ENCODE assay signal across 24 cellular contexts in genomic region chr22:49271369-49271727, GRCh38.
DNase-seq lines count a peak whose midpoint lies in the region; ATAC-seq, FAIRE-seq and TF ChIP-seq lines count a peak whose summit lies in the region.
"Had no signal": no experiment of that assay in that cellular context is flagged by ENCODE, and none has a peak within 500 bp of the region (broad histone marks: within the 10 kb centered on the region; RNA-seq: fewer than 3 reads in every experiment).

No MANE protein-coding gene starts in this region.

- H3K4me2 ChIP-seq in K562 (ENCODE audit: insufficient read depth, low read length) = no peak overlapping the region
- H3K4me2 ChIP-seq: BLaER1 treated with 17β-estradiol and CSF1 and Interleukin-3, amounts not matched to agents 10 nM and 100 nM had no signal

- no peak for ATAC-seq in K562
- ATAC-seq in HG02610 (IDR thresholded peaks at IDR 0.05; ENCODE audit: unreplicated experiment) = no peak
- ATAC-seq: CD8-positive, alpha-beta T cell; GM12878 had no signal

- TF ChIP-seq POLR2A in K562 (conservative IDR thresholded peaks at IDR 0.05) = no peak

- H4K20me1 ChIP-seq in K562 (replicated peaks; ENCODE audit: control insufficient read depth, insufficient read depth, low read length) = no peaks in the 10 kb centered on the region

- no peak for TF ChIP-seq EP300 in K562 (IDR thresholded peaks at IDR 0.05; ENCODE audit: low read length)

- no peaks in the 10 kb centered on the region for H3K79me2 ChIP-seq in K562 (ENCODE audit: control insufficient read depth, insufficient read depth, low read length)

- no peaks in the 10 kb centered on the region for H3K4me1 ChIP-seq in K562 (replicated peaks in 1 of 2; ENCODE audit: control insufficient read depth in 2 of 2, insufficient read depth in 2 of 2, low read length in 2 of 2)
- H3K4me1 ChIP-seq in endodermal cell (ENCODE audit: control insufficient read depth, insufficient read depth, low read length) = no peaks in the 10 kb centered on the region
- no peaks in the 10 kb centered on the region for H3K4me1 ChIP-seq in effector memory CD4-positive, alpha-beta T cell (ENCODE audit: control insufficient read depth, insufficient read depth, low read length, poor library complexity, severe bottlenecking)
- H3K4me1 ChIP-seq: Caco-2 had no signal

- intact Hi-C loops in K562 (cut with micrococcal nuclease) = no loop called here

- BruUV-seq in K562 (replicated peaks; lab: Mats Ljungman, UMichigan) = no TSS peak

- no peak overlapping the region for H2AFZ ChIP-seq in K562 (ENCODE audit: low read depth, low read length)

- H3K4me3 Mint-ChIP-seq in endodermal cell (no peak overlapping the region), osteocyte (ENCODE audit: unreplicated experiment) (no peak overlapping the region)
- H3K4me3 Mint-ChIP-seq: B cell; CD4-positive, alpha-beta T cell; CD8-positive, alpha-beta T cell had no signal

- H3K27ac ChIP-seq in K562 (ENCODE audit: extremely low read depth, low read depth, low read length) (no peak overlapping the region), coronary artery (no peak overlapping the region), endodermal cell (ENCODE audit: low read depth, low read length) (no peak overlapping the region)
- no peak overlapping the region for H3K27ac ChIP-seq in effector memory CD4-positive, alpha-beta T cell (ENCODE audit: insufficient read depth, low read length, poor library complexity, severe bottlenecking)
- H3K27ac ChIP-seq: BLaER1 treated with 17β-estradiol and CSF1 and Interleukin-3, amounts not matched to agents 10 nM and 100 nM; C4-2B had no signal

- H3K4me3 ChIP-seq in K562 = no peak overlapping the region
- no peak overlapping the region for H3K4me3 ChIP-seq in coronary artery
- H3K4me3 ChIP-seq in endodermal cell (ENCODE audit: low read length) = no peak overlapping the region
- H3K4me3 ChIP-seq in effector memory CD4-positive, alpha-beta T cell (ENCODE audit: insufficient read depth, low read depth, low read length, poor library complexity, severe bottlenecking) = no peak overlapping the region
- H3K4me3 ChIP-seq: BLaER1 treated with 17β-estradiol and CSF1 and Interleukin-3, amounts not matched to agents 10 nM and 100 nM; GM12878 had no signal

- in situ Hi-C loops in K562 (cut with MboI) = no loop called here
- in situ Hi-C loops in G401 (cut with HindIII; ENCODE audit: low sequenced_read_pairs) = no loop called here

- H3K9me3 ChIP-seq in K562 (replicated peaks; ENCODE audit: control insufficient read depth, insufficient read depth, low read depth, low read length) (no peaks in the 10 kb centered on the region), endodermal cell (ENCODE audit: control insufficient read depth, low read length) (no peaks in the 10 kb centered on the region)
- H3K9me3 ChIP-seq in effector memory CD4-positive, alpha-beta T cell (ENCODE audit: control insufficient read depth, low read length) = no peaks in the 10 kb centered on the region
- H3K9me3 ChIP-seq: BLaER1 treated with 17β-estradiol and CSF1 and Interleukin-3, amounts not matched to agents 10 nM and 100 nM; Caco-2 had no signal

- H3K9me3 Mint-ChIP-seq in endodermal cell (no peaks in the 10 kb centered on the region), osteocyte (ENCODE audit: unreplicated experiment) (no peaks in the 10 kb centered on the region)
- H3K9me3 Mint-ChIP-seq: CD4-positive, alpha-beta T cell; CD8-positive, alpha-beta T cell had no signal

- H3K36me3 Mint-ChIP-seq in endodermal cell (ENCODE audit: low read depth) = peaks cover 1% of the 10 kb centered on the region
- H3K36me3 Mint-ChIP-seq in osteocyte (ENCODE audit: unreplicated experiment) = no peaks in the 10 kb centered on the region
- H3K36me3 Mint-ChIP-seq: CD8-positive, alpha-beta T cell had no signal

- CTCF ChIA-PET in K562 (lab: Yijun Ruan, JAX; ENCODE audit: low intra/inter-chr PET ratio) = no interaction called here

- H3K36me3 ChIP-seq in K562 (ENCODE audit: control insufficient read depth, insufficient read depth, low read length) (no peaks in the 10 kb centered on the region), endodermal cell (ENCODE audit: control insufficient read depth, insufficient read depth, low read length) (no peaks in the 10 kb centered on the region)
- no peaks in the 10 kb centered on the region for H3K36me3 ChIP-seq in effector memory CD4-positive, alpha-beta T cell (ENCODE audit: control insufficient read depth, insufficient read depth, low read length)
- H3K36me3 ChIP-seq: BLaER1 treated with 17β-estradiol and CSF1 and Interleukin-3, amounts not matched to agents 10 nM and 100 nM had no signal

- H3K27me3 ChIP-seq in K562 (ENCODE audit: control insufficient read depth in 2 of 2, insufficient read depth in 2 of 2, low read length in 2 of 2) (peaks cover 0 to 21% of the 10 kb centered on the region in 2 experiments; a peak in 1 of 5 replicates), endodermal cell (ENCODE audit: control insufficient read depth, insufficient read depth, low read length, poor library complexity, severe bottlenecking) (no peaks in the 10 kb centered on the region)
- H3K27me3 ChIP-seq in effector memory CD4-positive, alpha-beta T cell (replicated peaks; ENCODE audit: control insufficient read depth, insufficient read depth, low read length, poor library complexity, severe bottlenecking) = no peaks in the 10 kb centered on the region

- FAIRE-seq in K562 (lab: Jason Lieb, UNC) = no peak
- FAIRE-seq: A204.1, D721Med, GM12878, GM12892, GM18507 had no signal

- H3K27me3 Mint-ChIP-seq in endodermal cell (ENCODE audit: insufficient read depth) = peaks cover 19% of the 10 kb centered on the region
- H3K27me3 Mint-ChIP-seq in osteocyte (ENCODE audit: unreplicated experiment) = peaks cover 11% of the 10 kb centered on the region

- POLR2A ChIA-PET in K562 (lab: Yijun Ruan, JAX) = interaction anchor here (0.6 kb wide), 1 partner anchor 31 kb away, joined by 3 read pairs; no protein-coding TSS in a partner anchor

- no peak for DNase-seq in K562 (ENCODE audit: extremely low read depth in 1 of 4, low spot score in 3 of 4)
- DNase-seq in coronary artery (ENCODE audit: low spot score) = peak; percentile 59
- DNase-seq in endodermal cell = peak; percentile 37
- peak; percentile 19 for DNase-seq in osteocyte (ENCODE audit: extremely low spot score, unreplicated experiment)
- DNase-seq in effector memory CD4-positive, alpha-beta T cell = no peak
- no peak for DNase-seq in G401 (ENCODE audit: low spot score)
- DNase-seq in stimulated activated CD4-positive, alpha-beta T cell treated with anti-CD3 and anti-CD28 coated beads, Interleukin-1b, Interleukin-23, amount 100 ng/mL, for 48 hours = no peak
- DNase-seq: 8988T; AML-193; Caco-2; Calu3; CD8-positive, alpha-beta T cell; DMS79 treated with DMSO at 0.1 percent for 48 hours; GDM1 had no signal

- TF ChIP-seq CTCF in K562 (IDR thresholded peaks at IDR 0.05 in 2 of 3, conservative IDR thresholded peaks at IDR 0.05 in 1 of 3; ENCODE audit: insufficient read depth in 2 of 3, low read depth in 1 of 3, low read length in 3 of 3) = no peak
- TF ChIP-seq CTCF in coronary artery (IDR thresholded peaks at IDR 0.05) = no peak
- no peak for TF ChIP-seq CTCF in endodermal cell (conservative IDR thresholded peaks at IDR 0.05)
- TF ChIP-seq CTCF in osteocyte (IDR thresholded peaks at IDR 0.05) = no peak

- H3K9me1 ChIP-seq in K562 (ENCODE audit: control insufficient read depth, insufficient read depth, low read length) = no peaks in the 10 kb centered on the region

- no peak overlapping the region for H3K9ac ChIP-seq in K562 (ENCODE audit: insufficient read depth in 1 of 2, low read depth in 2 of 2, low read length in 2 of 2)
- H3K9ac ChIP-seq in endodermal cell (ENCODE audit: extremely low read depth, low read length, poor library complexity, severe bottlenecking) = no peak overlapping the region
- H3K9ac ChIP-seq: BLaER1 treated with 17β-estradiol and CSF1 and Interleukin-3, amounts not matched to agents 10 nM and 100 nM had no signal

- H3K27ac Mint-ChIP-seq in endodermal cell (no peak overlapping the region), osteocyte (ENCODE audit: unreplicated experiment) (no peak overlapping the region)
- H3K27ac Mint-ChIP-seq: B cell; CD4-positive, alpha-beta T cell; CD8-positive, alpha-beta T cell had no signal

- H3K4me1 Mint-ChIP-seq in endodermal cell (peaks cover 34% of the 10 kb centered on the region), osteocyte (ENCODE audit: unreplicated experiment) (no peaks in the 10 kb centered on the region)
- H3K4me1 Mint-ChIP-seq: B cell had no signal

- TF ChIP-seq RAD21 in K562 (CRISPR knock-in tag; conservative IDR thresholded peaks at IDR 0.05 in 1 of 2, IDR thresholded peaks at IDR 0.05 in 1 of 2) = no peak

TF ChIP-seq in K562, 482 proteins besides CTCF, POLR2A, EP300 and RAD21:
- TF ChIP-seq ZNF707 (CRISPR knock-in tag; conservative IDR thresholded peaks at IDR 0.05) (no peak), CREBBP (IDR thresholded peaks at IDR 0.05; ENCODE audit: low read depth, low read length) (peak; percentile 44)

Comparison
In these comparisons a context has a peak if more than half of its experiments do, and no peak if none do; other contexts are left out.
1. DNase-seq: peak in coronary artery (single experiment), endodermal cell (single experiment) and osteocyte (single experiment); none in K562 (0 of 4), effector memory CD4-positive, alpha-beta T cell (0 of 3), G401 (single experiment) and stimulated activated CD4-positive, alpha-beta T cell treated with anti-CD3 and anti-CD28 coated beads, Interleukin-1b, Interleukin-23, amount 100 ng/mL, for 48 hours (single experiment).